Comparison of ENCODE assay signal across 8 cellular contexts in genomic region chr10:5684318-5684970, GRCh38. TPM values are rescaled to one million over a fixed set of nuclear protein-coding genes. Genes with fewer than 3 reads are reported as not detected.
DNase-seq lines count a peak whose midpoint lies in the region; ATAC-seq lines count a peak whose summit lies in the region.

A gene with protein sequence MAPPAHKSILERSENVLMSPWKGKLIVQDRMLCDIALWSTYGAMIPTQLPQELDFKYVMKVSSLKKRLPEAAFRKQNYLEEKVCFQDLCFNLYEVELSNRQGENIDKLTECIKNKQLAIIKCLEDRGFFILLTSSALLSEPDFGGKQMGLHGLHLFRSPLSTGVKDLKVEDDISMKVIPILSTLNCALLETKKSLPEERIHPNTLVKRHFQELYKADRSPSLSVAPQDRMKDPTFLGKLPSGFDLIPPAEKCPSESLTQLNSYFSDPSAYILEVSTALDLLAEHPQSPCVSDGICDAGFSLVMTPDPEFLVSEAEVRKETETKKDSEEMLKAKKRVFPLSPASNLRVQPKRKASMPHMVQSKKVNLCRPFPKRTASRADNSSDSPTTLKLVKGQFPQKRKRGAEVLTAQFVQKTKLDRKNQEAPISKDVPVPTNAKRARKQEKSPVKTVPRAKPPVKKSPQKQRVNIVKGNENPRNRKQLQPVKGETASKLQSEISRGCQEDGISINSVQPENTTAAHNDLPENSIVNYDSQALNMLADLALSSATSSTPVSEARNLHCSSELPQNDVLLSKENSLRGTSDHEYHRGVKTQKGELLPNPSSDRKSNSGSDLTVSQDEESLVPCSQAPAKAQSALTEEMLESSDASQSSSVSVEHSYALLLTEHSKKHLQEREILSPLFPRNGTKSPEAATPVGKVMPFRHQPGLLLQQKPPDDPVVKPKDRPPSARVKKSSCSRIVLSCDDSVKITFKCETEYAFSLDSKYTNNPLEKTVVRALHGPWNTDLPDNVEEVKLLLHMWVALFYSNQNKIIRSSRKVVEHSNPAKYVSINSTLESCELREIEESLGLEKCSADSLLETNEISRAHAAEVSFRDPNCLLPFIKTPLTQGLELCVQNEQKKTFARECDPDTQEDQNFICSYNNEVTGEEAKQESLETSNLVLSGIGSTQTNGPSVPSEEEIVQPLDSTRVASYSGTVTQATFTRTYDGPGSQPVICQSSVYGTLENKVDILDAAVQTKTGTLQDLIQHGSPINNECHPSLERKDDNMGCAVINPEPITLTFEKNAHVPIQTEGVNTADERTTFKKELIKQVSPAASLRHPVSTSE (N-terminal part only) (plus strand): TSS chr10:5684838. CDS start chr10:5720643, 35,805 bp downstream.

- peaks cover 26% of the 10 kb centered on the region for H3K36me3 Mint-ChIP-seq in dendritic cell treated with granulocyte-macrophage colony-stimulating factor and Interleukin-4, amounts not matched to agents 40 ng/mL and 50 ng/mL, for 4 days (ENCODE audit: low read depth)

- H3K27ac Mint-ChIP-seq in dendritic cell treated with granulocyte-macrophage colony-stimulating factor and Interleukin-4, amounts not matched to agents 40 ng/mL and 50 ng/mL, for 4 days = peak within 1 kb of the TSS; percentile 87

- H3K9me3 Mint-ChIP-seq in dendritic cell treated with granulocyte-macrophage colony-stimulating factor and Interleukin-4, amounts not matched to agents 40 ng/mL and 50 ng/mL, for 4 days = no peaks in the 10 kb centered on the region

- H3K4me1 Mint-ChIP-seq in dendritic cell treated with granulocyte-macrophage colony-stimulating factor and Interleukin-4, amounts not matched to agents 40 ng/mL and 50 ng/mL, for 4 days (ENCODE audit: low read depth) = peaks cover 24% of the 10 kb centered on the region

- DNase-seq in C1 segment of cervical spinal cord (lab: John Stamatoyannopoulos, UW) (peak; percentile 82 to 98 (median 96)), NCI-H774 (lab: John Stamatoyannopoulos, UW) (peak; percentile 97), left lobe of liver (ENCODE audit: low spot score) (peak; percentile 99)
- DNase-seq in activated CD4-positive, alpha-beta T cell treated with anti-CD3 and anti-CD28 coated beads, Interleukin-2, amount 50 U/mL, for 4 hours = peak; percentile 94 to 96
- peak; percentile 96 for DNase-seq in stimulated activated CD4-positive, alpha-beta T cell treated with anti-CD3 and anti-CD28 coated beads, Interleukin-2, amount 100 ng/mL, for 4 hours (ENCODE audit: low read depth)

- H3K27me3 Mint-ChIP-seq in dendritic cell treated with granulocyte-macrophage colony-stimulating factor and Interleukin-4, amounts not matched to agents 40 ng/mL and 50 ng/mL, for 4 days = no peaks in the 10 kb centered on the region

- intact Hi-C loops in dendritic cell treated with granulocyte-macrophage colony-stimulating factor and Interleukin-4, amounts not matched to agents 40 ng/mL and 50 ng/mL, for 4 days (cut with micrococcal nuclease) = loop anchor here (2.0 to 10.0 kb wide), 3 partner anchors 18 to 210 kb away; partner anchors contain the start of genes ASB13, FBH1 and GDI2

- peak; percentile 80 for ATAC-seq in GM19372 (IDR thresholded peaks at IDR 0.05; ENCODE audit: low read depth, unreplicated experiment)
- ATAC-seq in HG03558 (IDR thresholded peaks at IDR 0.05; ENCODE audit: extremely low read depth, unreplicated experiment) = peak; percentile 48
- peak; percentile 92 for ATAC-seq in left lobe of liver

- peak within 1 kb of the TSS; percentile 94 for H3K4me3 Mint-ChIP-seq in dendritic cell treated with granulocyte-macrophage colony-stimulating factor and Interleukin-4, amounts not matched to agents 40 ng/mL and 50 ng/mL, for 4 days

RNA-seq across cellular contexts. Expression of the gene that starts here (rescaled TPM):
- total RNA-seq in left lobe of liver = 20.2 TPM

Comparison
In these comparisons a context has a peak if more than half of its experiments do, and no peak if none do; other contexts are left out.
1. Peak in every context shown above with its lines: DNase-seq and ATAC-seq.